In the genomic region with DNA sequence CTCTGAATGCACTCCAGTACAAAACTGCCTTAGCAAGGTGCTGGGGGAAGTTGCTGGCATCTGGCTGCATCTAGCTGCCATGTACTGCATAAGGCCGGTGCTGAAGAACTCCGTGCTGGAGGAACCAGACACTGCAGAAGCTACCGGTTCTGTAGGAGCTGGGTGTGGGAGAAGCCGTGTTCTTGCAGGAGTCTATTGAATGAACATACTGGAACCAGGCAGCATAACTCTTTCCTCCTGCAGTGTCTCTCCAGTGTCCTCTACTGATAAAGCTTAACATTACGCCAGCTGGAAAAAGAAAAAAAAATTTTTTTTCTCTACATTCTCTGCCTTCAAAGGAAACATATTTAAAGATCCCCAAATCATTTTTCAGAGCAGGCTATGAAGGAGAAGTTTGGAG, we compare ENCODE assay signal across 1 cellular context.
TF ChIP-seq lines count a peak whose summit lies in the region.

No MANE protein-coding gene starts in this region.

TF ChIP-seq in liver, 16 proteins besides CTCF, POLR2A, EP300 and RAD21 (continued from another document):
- TF ChIP-seq, protein P1, sequence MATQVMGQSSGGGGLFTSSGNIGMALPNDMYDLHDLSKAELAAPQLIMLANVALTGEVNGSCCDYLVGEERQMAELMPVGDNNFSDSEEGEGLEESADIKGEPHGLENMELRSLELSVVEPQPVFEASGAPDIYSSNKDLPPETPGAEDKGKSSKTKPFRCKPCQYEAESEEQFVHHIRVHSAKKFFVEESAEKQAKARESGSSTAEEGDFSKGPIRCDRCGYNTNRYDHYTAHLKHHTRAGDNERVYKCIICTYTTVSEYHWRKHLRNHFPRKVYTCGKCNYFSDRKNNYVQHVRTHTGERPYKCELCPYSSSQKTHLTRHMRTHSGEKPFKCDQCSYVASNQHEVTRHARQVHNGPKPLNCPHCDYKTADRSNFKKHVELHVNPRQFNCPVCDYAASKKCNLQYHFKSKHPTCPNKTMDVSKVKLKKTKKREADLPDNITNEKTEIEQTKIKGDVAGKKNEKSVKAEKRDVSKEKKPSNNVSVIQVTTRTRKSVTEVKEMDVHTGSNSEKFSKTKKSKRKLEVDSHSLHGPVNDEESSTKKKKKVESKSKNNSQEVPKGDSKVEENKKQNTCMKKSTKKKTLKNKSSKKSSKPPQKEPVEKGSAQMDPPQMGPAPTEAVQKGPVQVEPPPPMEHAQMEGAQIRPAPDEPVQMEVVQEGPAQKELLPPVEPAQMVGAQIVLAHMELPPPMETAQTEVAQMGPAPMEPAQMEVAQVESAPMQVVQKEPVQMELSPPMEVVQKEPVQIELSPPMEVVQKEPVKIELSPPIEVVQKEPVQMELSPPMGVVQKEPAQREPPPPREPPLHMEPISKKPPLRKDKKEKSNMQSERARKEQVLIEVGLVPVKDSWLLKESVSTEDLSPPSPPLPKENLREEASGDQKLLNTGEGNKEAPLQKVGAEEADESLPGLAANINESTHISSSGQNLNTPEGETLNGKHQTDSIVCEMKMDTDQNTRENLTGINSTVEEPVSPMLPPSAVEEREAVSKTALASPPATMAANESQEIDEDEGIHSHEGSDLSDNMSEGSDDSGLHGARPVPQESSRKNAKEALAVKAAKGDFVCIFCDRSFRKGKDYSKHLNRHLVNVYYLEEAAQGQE (IDR thresholded peaks at IDR 0.05): no peak
- no peak for TF ChIP-seq HNF4G (IDR thresholded peaks at IDR 0.05)
- no peak for TF ChIP-seq JUND (IDR thresholded peaks at IDR 0.05)
- TF ChIP-seq YY1 (IDR thresholded peaks at IDR 0.05): no peak
- no peak for TF ChIP-seq FOXA2 (IDR thresholded peaks at IDR 0.05)
- TF ChIP-seq EGR1 (IDR thresholded peaks at IDR 0.05; ENCODE audit: low read depth in 2 of 2): no peak
